Comparison of ENCODE assay signal across 10 cellular contexts in genomic region chr17:76453431-76453743, GRCh38. TPM values are rescaled to one million over a fixed set of nuclear protein-coding genes. Genes with fewer than 3 reads are reported as not detected.
DNase-seq lines count a peak whose midpoint lies in the region; ATAC-seq and TF ChIP-seq lines count a peak whose summit lies in the region.
"Had no signal": no experiment of that assay in that cellular context is flagged by ENCODE, and none has a peak within 500 bp of the region (broad histone marks: within the 10 kb centered on the region; RNA-seq: fewer than 3 reads in every experiment).

No MANE protein-coding gene starts in this region.

- no peak overlapping the region for H2AFZ ChIP-seq in osteoblast (ENCODE audit: low read length)

- peaks cover 24% of the 10 kb centered on the region for H4K20me1 ChIP-seq in osteoblast (ENCODE audit: insufficient read depth, low read length)

- H3K27ac Mint-ChIP-seq in CD8-positive, alpha-beta T cell, result peak overlapping the region; percentile 78
- peak overlapping the region; percentile 16 to 95 (median 90) for H3K27ac Mint-ChIP-seq in IgD-negative memory B cell
- peak overlapping the region in 4 of 5 experiments; percentile 54 to 87 (median 70) for H3K27ac Mint-ChIP-seq in brain

- peaks cover 43% of the 10 kb centered on the region for H3K79me2 ChIP-seq in osteoblast (ENCODE audit: insufficient read depth, low read length)

- no peak for TF ChIP-seq POLR2A in erythroblast (IDR thresholded peaks at IDR 0.05; ENCODE audit: low read length)

- CTCF ChIA-PET in CD8-positive, alpha-beta T cell (lab: Charles Lee), result interaction anchor here (0.8 to 3.0 kb wide), 10 partner anchors 9 to 101 kb away, joined by 3 to 15 read pairs (median 4); partner anchors contain the start of genes AANAT and RHBDF2

- no peaks in the 10 kb centered on the region for H3K9me3 Mint-ChIP-seq in CD8-positive, alpha-beta T cell
- H3K9me3 Mint-ChIP-seq in IgD-negative memory B cell (no peaks in the 10 kb centered on the region), brain (peaks cover 0 to 5% (median 0%) of the 10 kb centered on the region in 5 experiments)

- no peaks in the 10 kb centered on the region for H3K27me3 Mint-ChIP-seq in CD8-positive, alpha-beta T cell (ENCODE audit: low read depth)
- H3K27me3 Mint-ChIP-seq in IgD-negative memory B cell, result no peaks in the 10 kb centered on the region
- H3K27me3 Mint-ChIP-seq in brain, result peaks cover 14% of the 10 kb centered on the region

- no peak for DNase-seq in CD8-positive, alpha-beta T cell
- no peak for DNase-seq in osteoblast (ENCODE audit: insufficient read length, low spot score, missing footprints)
- DNase-seq in NCI-H774 (lab: John Stamatoyannopoulos, UW), result no peak
- DNase-seq in erythroblast (lab: John Stamatoyannopoulos, UW), result no peak
- no peak for DNase-seq in BE2C
- DNase-seq: cortex of kidney had no signal

- H3K4me3 Mint-ChIP-seq in CD8-positive, alpha-beta T cell, result peak overlapping the region; percentile 85
- H3K4me3 Mint-ChIP-seq in IgD-negative memory B cell, result peak overlapping the region; percentile 75 to 89 (median 81)
- H3K4me3 Mint-ChIP-seq in brain, result peak overlapping the region; percentile 72 to 89 (median 81)

- peak overlapping the region; percentile 1 for H3K4me3 ChIP-seq in CD8-positive, alpha-beta T cell (ENCODE audit: low read depth, low read length)
- H3K4me3 ChIP-seq in osteoblast (ENCODE audit: insufficient read depth, low read length) (peak overlapping the region; percentile 92), BE2C (ENCODE audit: low read depth, low read length) (no peak overlapping the region; the same call in 1 of the 2 replicates)

- H3K4me2 ChIP-seq in osteoblast (ENCODE audit: insufficient read depth, low read length), result no peak overlapping the region

- no peaks in the 10 kb centered on the region for H3K36me3 Mint-ChIP-seq in CD8-positive, alpha-beta T cell
- no peaks in the 10 kb centered on the region for H3K36me3 Mint-ChIP-seq in IgD-negative memory B cell
- peaks cover 14% of the 10 kb centered on the region for H3K36me3 Mint-ChIP-seq in brain

- POLR2A ChIA-PET in CD8-positive, alpha-beta T cell (lab: Charles Lee), result interaction anchor here (0.6 to 1.7 kb wide), 5 partner anchors 14 to 283 kb away, joined by 3 to 4 read pairs (median 4); partner anchors contain the start of genes AANAT, SPHK1 and SRSF2

- H3K9me3 ChIP-seq in CD8-positive, alpha-beta T cell (ENCODE audit: low read length), result no peaks in the 10 kb centered on the region
- H3K9me3 ChIP-seq in osteoblast (ENCODE audit: low read depth, low read length), result no peaks in the 10 kb centered on the region
- H3K9me3 ChIP-seq in BE2C, result no peaks in the 10 kb centered on the region

- peaks cover 34% of the 10 kb centered on the region for H3K4me1 Mint-ChIP-seq in CD8-positive, alpha-beta T cell (ENCODE audit: low read depth)
- H3K4me1 Mint-ChIP-seq in IgD-negative memory B cell, result peaks cover 9 to 26% (median 25%) of the 10 kb centered on the region in 3 donors
- H3K4me1 Mint-ChIP-seq in brain, result peaks cover 32% of the 10 kb centered on the region

- H3K36me3 ChIP-seq in CD8-positive, alpha-beta T cell (ENCODE audit: insufficient read depth, low read length), result no peaks in the 10 kb centered on the region
- H3K36me3 ChIP-seq in osteoblast (ENCODE audit: insufficient read depth, low read length) (no peaks in the 10 kb centered on the region), BE2C (peaks cover 5% of the 10 kb centered on the region; the same call in 1 of the 2 replicates)

- H3K4me1 ChIP-seq in CD8-positive, alpha-beta T cell (ENCODE audit: insufficient read depth, low read length), result peaks cover 22% of the 10 kb centered on the region
- H3K4me1 ChIP-seq in osteoblast (ENCODE audit: insufficient read depth, low read length) (peaks cover 21% of the 10 kb centered on the region), BE2C (peaks cover 8% of the 10 kb centered on the region)

- peak; percentile 8 for TF ChIP-seq CTCF in CD8-positive, alpha-beta T cell (IDR thresholded peaks at IDR 0.05)
- TF ChIP-seq CTCF in brain (conservative IDR thresholded peaks at IDR 0.05) (peak; percentile 20 to 35), osteoblast (IDR thresholded peaks at IDR 0.05; ENCODE audit: extremely low read depth, low read depth, low read length) (peak; percentile 1), BE2C (IDR thresholded peaks at IDR 0.05; ENCODE audit: low read depth, low read length) (no peak)

- ATAC-seq in CD8-positive, alpha-beta T cell, result no peak
- ATAC-seq in HG02870 (IDR thresholded peaks at IDR 0.05; ENCODE audit: unreplicated experiment), result no peak

- intact Hi-C loops in CD8-positive, alpha-beta T cell (cut with DNase I, micrococcal nuclease), result loop anchor here (1.0 to 5.0 kb wide), 8 partner anchors 48 to 598 kb away; partner anchors contain the start of genes RHBDF2 (in 2 of the 2), MFSD11 (in 1 of the 2), PRPSAP1 (in 1 of the 2) and SRSF2 (in 1 of the 2)

- peak overlapping the region; percentile 50 for H3K27ac ChIP-seq in CD8-positive, alpha-beta T cell (ENCODE audit: low read depth, low read length)
- H3K27ac ChIP-seq in osteoblast (ENCODE audit: low read depth, low read length), result no peak overlapping the region

- no peaks in the 10 kb centered on the region for H3K27me3 ChIP-seq in CD8-positive, alpha-beta T cell (ENCODE audit: insufficient read depth, low read length)
- H3K27me3 ChIP-seq in osteoblast (ENCODE audit: insufficient read depth, low read length), result no peaks in the 10 kb centered on the region
- no peaks in the 10 kb centered on the region for H3K27me3 ChIP-seq in BE2C
- H3K27me3 ChIP-seq: hepatocyte had no signal

RNA-seq across cellular contexts. Expression of gene UBE2O, which starts 0.4 kb away (rescaled TPM):
- total RNA-seq in CD8-positive, alpha-beta T cell, result 10 to 100 TPM; 29.8 to 32.7 TPM
- polyA plus RNA-seq in IgD-negative memory B cell (13.8 TPM), brain (ENCODE audit: insufficient read depth, low read depth, low replicate concordance) (36.9 TPM)
- 17.7 and 19.5 TPM in 2 replicates for total RNA-seq in osteoblast
- 117 TPM for polyA plus RNA-seq in BE2C (2012; ENCODE audit: insufficient read depth, insufficient read length, low read depth)

RNA-seq across cellular contexts. Expression of gene AANAT, which starts 14.0 kb away (rescaled TPM):
- not detected for total RNA-seq in CD8-positive, alpha-beta T cell
- polyA plus RNA-seq in IgD-negative memory B cell, result 1.1 TPM
- polyA plus RNA-seq in brain (ENCODE audit: insufficient read depth, low read depth, low replicate concordance), result not detected
- not detected in 2 replicates for total RNA-seq in osteoblast
- 0.49 TPM for polyA plus RNA-seq in BE2C (2012; ENCODE audit: insufficient read depth, insufficient read length, low read depth)
- total RNA-seq: hepatocyte had no signal
- polyA plus RNA-seq: hepatocyte had no signal

RNA-seq across cellular contexts. Expression of gene RHBDF2, which starts 47.8 kb away (rescaled TPM):
- 10 to 100 TPM; 45.4 to 46.2 TPM for total RNA-seq in CD8-positive, alpha-beta T cell
- polyA plus RNA-seq in IgD-negative memory B cell, result 160 TPM
- polyA plus RNA-seq in brain (ENCODE audit: insufficient read depth, low read depth, low replicate concordance), result 6.7 TPM
- 7.1 and 8.3 TPM in 2 replicates for total RNA-seq in osteoblast
- 4.0 TPM for polyA plus RNA-seq in BE2C (2012; ENCODE audit: insufficient read depth, insufficient read length, low read depth)
